In the genomic region with DNA sequence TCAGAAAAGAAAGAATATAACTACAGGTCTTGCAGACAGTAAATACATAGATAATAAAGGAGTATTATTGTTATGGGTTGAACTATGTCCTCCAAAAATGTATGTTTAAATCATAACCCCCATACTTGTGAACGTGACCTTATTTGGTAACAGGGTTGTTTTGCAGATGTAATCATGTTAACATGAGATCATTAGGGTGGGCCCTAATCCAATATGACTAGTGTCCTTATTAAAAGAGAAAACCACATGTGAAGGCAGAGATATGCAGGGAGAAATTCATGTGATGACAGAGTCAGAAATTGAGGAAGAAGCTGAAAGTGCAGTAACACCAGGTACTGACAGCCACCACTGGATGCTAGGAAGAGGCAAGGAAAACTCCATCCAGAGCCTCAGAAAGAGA, we compare ENCODE assay signal across 14 cellular contexts.
"Had no signal": no experiment of that assay in that cellular context is flagged by ENCODE, and none has a peak within 500 bp of the region (broad histone marks: within the 10 kb centered on the region; RNA-seq: fewer than 3 reads in every experiment).

No MANE protein-coding gene starts in this region.

- H3K4me1 Mint-ChIP-seq: nephron had no signal

- H3K4me3 ChIP-seq: colonic mucosa, heart left ventricle, psoas muscle, right lobe of liver, upper lobe of left lung had no signal

- H3K9me3 Mint-ChIP-seq: stimulated activated naive CD8-positive, alpha-beta T cell treated with anti-CD3 and anti-CD28 coated beads, Interleukin-15, Interleukin-2, amounts not matched to agents 100 ng/mL and 50 ng/mL, for 24 hours had no signal

- H3K27me3 ChIP-seq: colonic mucosa, heart left ventricle, right lobe of liver, upper lobe of left lung had no signal

- DNase-seq: activated CD4-positive, alpha-beta memory T cell treated with anti-CD3 and anti-CD28 coated beads for 36 hours; activated naive CD8-positive, alpha-beta T cell treated with anti-CD3 and anti-CD28 coated beads, Interleukin-2, amount 10 ng/mL, durations not matched to agents 7 days and 5 days; aorta; colonic mucosa; foreskin melanocyte; heart left ventricle; occipital lobe; psoas muscle; right lobe of liver; stimulated activated CD8-positive, alpha-beta memory T cell treated with anti-CD3 and anti-CD28 coated beads, Interleukin-4, amount 100 ng/mL, for 48 hours; SW 1271 had no signal

- H3K4me3 Mint-ChIP-seq: activated CD4-positive, alpha-beta memory T cell treated with anti-CD3 and anti-CD28 coated beads for 36 hours; activated naive CD8-positive, alpha-beta T cell treated with anti-CD3 and anti-CD28 coated beads, Interleukin-2, amount 10 ng/mL, durations not matched to agents 7 days and 5 days; nephron; stimulated activated naive CD8-positive, alpha-beta T cell treated with anti-CD3 and anti-CD28 coated beads, Interleukin-15, Interleukin-2, amounts not matched to agents 100 ng/mL and 50 ng/mL, for 24 hours had no signal

- ATAC-seq: heart left ventricle, psoas muscle, right lobe of liver had no signal

- H3K27ac ChIP-seq: colonic mucosa, heart left ventricle, psoas muscle, right lobe of liver, upper lobe of left lung had no signal

- H3K27ac Mint-ChIP-seq: activated CD4-positive, alpha-beta memory T cell treated with anti-CD3 and anti-CD28 coated beads for 36 hours; activated naive CD8-positive, alpha-beta T cell treated with anti-CD3 and anti-CD28 coated beads, Interleukin-2, amount 10 ng/mL, durations not matched to agents 7 days and 5 days; nephron; stimulated activated naive CD8-positive, alpha-beta T cell treated with anti-CD3 and anti-CD28 coated beads, Interleukin-15, Interleukin-2, amounts not matched to agents 100 ng/mL and 50 ng/mL, for 24 hours had no signal

- H3K4me1 ChIP-seq: colonic mucosa, heart left ventricle, psoas muscle, right lobe of liver, upper lobe of left lung had no signal

- H3K9me3 ChIP-seq: colonic mucosa, psoas muscle, right lobe of liver, upper lobe of left lung had no signal

- H3K36me3 ChIP-seq: colonic mucosa, right lobe of liver had no signal

- H3K27me3 Mint-ChIP-seq: activated CD4-positive, alpha-beta memory T cell treated with anti-CD3 and anti-CD28 coated beads for 36 hours; activated naive CD8-positive, alpha-beta T cell treated with anti-CD3 and anti-CD28 coated beads, Interleukin-2, amount 10 ng/mL, durations not matched to agents 7 days and 5 days; stimulated activated naive CD8-positive, alpha-beta T cell treated with anti-CD3 and anti-CD28 coated beads, Interleukin-15, Interleukin-2, amounts not matched to agents 100 ng/mL and 50 ng/mL, for 24 hours had no signal
